In the genomic region with DNA sequence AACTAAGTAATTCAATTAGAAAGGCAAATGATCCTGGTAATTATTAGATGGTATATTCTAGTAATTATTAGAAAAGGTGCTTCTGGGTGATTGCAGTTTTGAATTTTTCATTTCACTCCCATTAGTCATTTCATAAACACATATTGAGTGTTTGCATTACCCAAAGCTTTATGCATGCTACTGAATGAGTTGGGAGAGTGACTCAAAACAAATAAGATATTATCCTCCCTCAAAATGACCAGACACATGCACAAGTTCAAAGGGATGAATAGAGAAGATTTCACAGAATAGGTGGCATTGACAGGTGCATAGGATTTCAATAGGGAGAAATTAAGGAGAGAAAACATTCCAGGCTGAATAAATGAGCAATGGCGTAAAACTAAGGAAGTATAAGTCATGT, we compare ENCODE assay signal across 13 cellular contexts.
"Had no signal": no experiment of that assay in that cellular context is flagged by ENCODE, and none has a peak within 500 bp of the region (broad histone marks: within the 10 kb centered on the region; RNA-seq: fewer than 3 reads in every experiment).

No MANE protein-coding gene starts in this region.

- H2AFZ ChIP-seq: hepatocyte had no signal

- H3K36me3 Mint-ChIP-seq: activated naive CD4-positive, alpha-beta T cell treated with anti-CD3 and anti-CD28 coated beads, Interleukin-2, amount 50 U/mL, for 24 hours; natural killer cell treated with Interleukin-12 subunit alpha and Interleukin-12 subunit beta and Interleukin-15 and Interleukin-18, amount 100 ng/mL, for 72 hours had no signal

- DNase-seq: activated CD4-positive, alpha-beta T cell treated with anti-CD3 and anti-CD28 coated beads, Interleukin-2, amount 50 U/mL, for 48 hours; activated effector memory CD4-positive, alpha-beta T cell treated with Interleukin-2 at 50 U/mL for 16 hours; adrenal gland; mesendoderm; thyroid gland; WERI-Rb-1 had no signal

- FAIRE-seq: endometrium, keratinocyte had no signal

- H3K4me1 Mint-ChIP-seq: activated naive CD4-positive, alpha-beta T cell treated with anti-CD3 and anti-CD28 coated beads, Interleukin-2, amount 50 U/mL, for 24 hours; stimulated activated memory B cell treated with anti-CD40 and anti-IgM and Interleukin-4, amounts not matched to agents 10 μg/mL and 1 μg/mL and 100 μg/mL, for 72 hours had no signal

- H3K9me3 Mint-ChIP-seq: activated naive CD4-positive, alpha-beta T cell treated with anti-CD3 and anti-CD28 coated beads, Interleukin-2, amount 50 U/mL, for 24 hours; natural killer cell treated with Interleukin-12 subunit alpha and Interleukin-12 subunit beta and Interleukin-15 and Interleukin-18, amount 100 ng/mL, for 72 hours; stimulated activated memory B cell treated with anti-CD40 and anti-IgM and Interleukin-4, amounts not matched to agents 10 μg/mL and 1 μg/mL and 100 μg/mL, for 72 hours had no signal

- H3K27ac Mint-ChIP-seq: natural killer cell treated with Interleukin-12 subunit alpha and Interleukin-12 subunit beta and Interleukin-15 and Interleukin-18, amount 100 ng/mL, for 72 hours; stimulated activated memory B cell treated with anti-CD40 and anti-IgM and Interleukin-4, amounts not matched to agents 10 μg/mL and 1 μg/mL and 100 μg/mL, for 72 hours had no signal

- H3K27me3 ChIP-seq: adrenal gland, esophagus muscularis mucosa, hepatocyte, thyroid gland had no signal

- H3K4me3 ChIP-seq: adrenal gland, esophagus muscularis mucosa, hepatocyte, thyroid gland had no signal

- H3K9me3 ChIP-seq: adrenal gland, esophagus muscularis mucosa, thyroid gland had no signal

- H3K79me2 ChIP-seq: hepatocyte had no signal

- H3K27ac ChIP-seq: adrenal gland, esophagus muscularis mucosa, hepatocyte, thyroid gland, WERI-Rb-1 had no signal

- H3K27me3 Mint-ChIP-seq: activated naive CD4-positive, alpha-beta T cell treated with anti-CD3 and anti-CD28 coated beads, Interleukin-2, amount 50 U/mL, for 24 hours; stimulated activated memory B cell treated with anti-CD40 and anti-IgM and Interleukin-4, amounts not matched to agents 10 μg/mL and 1 μg/mL and 100 μg/mL, for 72 hours had no signal

- H3K4me2 ChIP-seq: hepatocyte had no signal

- H3K4me3 Mint-ChIP-seq: activated naive CD4-positive, alpha-beta T cell treated with anti-CD3 and anti-CD28 coated beads, Interleukin-2, amount 50 U/mL, for 24 hours; natural killer cell treated with Interleukin-12 subunit alpha and Interleukin-12 subunit beta and Interleukin-15 and Interleukin-18, amount 100 ng/mL, for 72 hours; stimulated activated memory B cell treated with anti-CD40 and anti-IgM and Interleukin-4, amounts not matched to agents 10 μg/mL and 1 μg/mL and 100 μg/mL, for 72 hours had no signal

- ATAC-seq: natural killer cell treated with Interleukin-12 subunit alpha and Interleukin-12 subunit beta and Interleukin-15 and Interleukin-18, amount 100 ng/mL, for 72 hours; stimulated activated memory B cell treated with anti-CD40 and anti-IgM and Interleukin-4, amounts not matched to agents 10 μg/mL and 1 μg/mL and 100 μg/mL, for 72 hours had no signal

- H3K36me3 ChIP-seq: adrenal gland had no signal
